Comparison of ENCODE assay signal across 36 cellular contexts in genomic region chr20:9501473-9501872, GRCh38. TPM values are rescaled to one million over a fixed set of nuclear protein-coding genes. Genes with fewer than 3 reads are reported as not detected.
"Had no signal": no experiment of that assay in that cellular context is flagged by ENCODE, and none has a peak within 500 bp of the region (broad histone marks: within the 10 kb centered on the region; RNA-seq: fewer than 3 reads in every experiment).

No MANE protein-coding gene starts in this region.

- ATAC-seq: activated naive CD4-positive, alpha-beta T cell treated with anti-CD3 and anti-CD28 coated beads, Interleukin-2, amount 50 U/mL, for 72 hours; activated naive CD8-positive, alpha-beta T cell treated with anti-CD3 and anti-CD28 coated beads, Interleukin-2, amount 50 U/mL, for 24 hours; activated T-cell treated with anti-CD3 and anti-CD28 coated beads, Interleukin-2, amount 50 U/mL, for 4 hours; activated T-cell treated with anti-CD3 and anti-CD28 coated beads, Interleukin-2, amount 50 U/mL, for 72 hours; activated T-helper 17 cell treated with anti-CD3 and anti-CD28 coated beads, Interleukin-2, amount 50 U/mL, for 72 hours; body of pancreas had no signal

- H3K27me3 ChIP-seq: ascending aorta had no signal

- H3K27ac ChIP-seq: adrenal gland, ascending aorta, body of pancreas, brain microvascular endothelial cell, breast epithelium, cardiac muscle cell had no signal

- H3K4me1 ChIP-seq: adrenal gland, ascending aorta, breast epithelium had no signal

- DNase-seq: activated effector memory CD4-positive, alpha-beta T cell treated with anti-CD3 and anti-CD28 coated beads, Interleukin-2, amount 50 U/mL, for 16 hours; activated effector memory CD4-positive, alpha-beta T cell treated with Interleukin-2 at 50 U/mL for 16 hours; activated gamma-delta T cell; activated gamma-delta T cell treated with Interleukin-2 at 50 U/mL for 16 hours; activated naive CD4-positive, alpha-beta T cell; activated naive CD4-positive, alpha-beta T cell treated with anti-CD3 and anti-CD28 coated beads for 36 hours; activated naive CD4-positive, alpha-beta T cell treated with anti-CD3 and anti-CD28 coated beads, Interleukin-2, amount 10 ng/mL, durations not matched to agents 7 days and 5 days; activated naive CD4-positive, alpha-beta T cell treated with anti-CD3 and anti-CD28 coated beads, Interleukin-2, amount 50 U/mL, for 16 hours; activated naive CD4-positive, alpha-beta T cell treated with Interleukin-2 at 50 U/mL for 16 hours; activated naive CD8-positive, alpha-beta T cell treated with anti-CD3 and anti-CD28 coated beads for 36 hours; activated naive CD8-positive, alpha-beta T cell treated with anti-CD3 and anti-CD28 coated beads, Interleukin-2, amount 10 ng/mL, durations not matched to agents 7 days and 5 days; activated naive CD8-positive, alpha-beta T cell treated with anti-CD3 and anti-CD28 coated beads, Interleukin-2, amount 50 U/mL, for 24 hours; activated T-cell treated with anti-CD3 and anti-CD28 coated beads, Interleukin-2, amount 50 U/mL, for 1 hour; activated T-cell treated with anti-CD3 and anti-CD28 coated beads, Interleukin-2, amount 50 U/mL, for 24 hours; activated T-cell treated with anti-CD3 and anti-CD28 coated beads, Interleukin-2, amount 50 U/mL, for 4 hours; activated T-cell treated with anti-CD3 and anti-CD28 coated beads, Interleukin-2, amount 50 U/mL, for 48 hours; activated T-cell treated with anti-CD3 and anti-CD28 coated beads, Interleukin-2, amount 50 U/mL, for 72 hours; adrenal gland; amniotic stem cell; amygdala; anterior cingulate cortex; aorta; body of pancreas; brain microvascular endothelial cell; caudate nucleus; central memory CD4-positive, alpha-beta T cell; cerebellar nuclear complex had no signal

- H3K9me3 ChIP-seq: adrenal gland, ascending aorta, body of pancreas, breast epithelium had no signal

- H3K4me3 ChIP-seq: adrenal gland, ascending aorta, body of pancreas, breast epithelium, cardiac muscle cell had no signal

- FAIRE-seq: astrocyte, bronchial epithelial cell had no signal

- H3K36me3 ChIP-seq: adrenal gland, ascending aorta, brain microvascular endothelial cell, breast epithelium, cardiac muscle cell had no signal

RNA-seq across cellular contexts. Expression of gene LAMP5, which starts 12.9 kb away (rescaled TPM):
- total RNA-seq: activated naive CD4-positive, alpha-beta T cell treated with anti-CD3 and anti-CD28 coated beads for 36 hours; activated naive CD4-positive, alpha-beta T cell treated with anti-CD3 and anti-CD28 coated beads, Interleukin-2, amount 50 U/mL, for 72 hours; activated naive CD8-positive, alpha-beta T cell treated with anti-CD3 and anti-CD28 coated beads for 36 hours; activated naive CD8-positive, alpha-beta T cell treated with anti-CD3 and anti-CD28 coated beads, Interleukin-2, amount 10 ng/mL, durations not matched to agents 7 days and 5 days; activated T-cell treated with anti-CD3 and anti-CD28 coated beads, Interleukin-2, amount 50 U/mL, for 4 hours; activated T-cell treated with anti-CD3 and anti-CD28 coated beads, Interleukin-2, amount 50 U/mL, for 72 hours; activated T-helper 1 cell treated with anti-CD3 and anti-CD28 coated beads, Interleukin-12 subunit alpha, Interleukin-12 subunit beta, Interleukin-2, Interleukin-4 antibody, amounts not matched to agents 30 ng/mL and 10 ng/mL and 1 ng/mL, durations not matched to agents 14 hours and 24 hours and 36 hours; activated T-helper 17 cell treated with anti-CD3 and anti-CD28 coated beads, Interleukin-2, amount 50 U/mL, for 72 hours; activated T-helper 2 cell treated with anti-CD3 and anti-CD28 coated beads, Interferon-gamma antibody, Interleukin-2, Interleukin-4, amounts not matched to agents 10 μg/mL and 5 μg/mL and 100 μg/mL, durations not matched to agents 14 hours and 24 hours and 36 hours; ascending aorta; body of pancreas; bronchial epithelial cell had no signal
